ENCODE assay signal across 28 cellular contexts in the genomic region with DNA sequence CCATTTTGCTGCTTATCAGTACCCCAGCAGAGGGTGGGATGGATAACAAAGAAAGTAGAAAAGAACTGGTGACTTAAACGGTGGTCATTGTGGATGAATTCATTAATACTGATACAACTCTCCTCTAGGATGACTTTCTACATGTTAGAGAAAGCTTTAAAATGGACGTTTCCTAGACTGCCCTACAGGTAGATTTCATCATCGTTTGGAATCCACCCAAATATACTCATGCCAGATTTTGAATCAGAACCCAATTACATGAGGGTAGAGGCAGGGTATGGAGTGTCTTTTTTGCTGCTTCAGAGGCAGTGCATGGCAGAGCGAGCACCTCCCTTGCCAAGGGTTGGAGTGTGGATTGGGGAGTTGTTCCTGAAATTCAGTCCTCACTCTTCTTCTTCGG.
"Had no signal": no experiment of that assay in that cellular context is flagged by ENCODE, and none has a peak within 500 bp of the region (broad histone marks: within the 10 kb centered on the region; RNA-seq: fewer than 3 reads in every experiment).

No MANE protein-coding gene starts in this region.

- DNase-seq: activated CD4-positive, alpha-beta T cell treated with anti-CD3 and anti-CD28 coated beads, Interleukin-2, amount 10 ng/mL, durations not matched to agents 24 days and 14 days; activated CD4-positive, alpha-beta T cell treated with anti-CD3 and anti-CD28 coated beads, Interleukin-2, amount 50 U/mL, for 4 hours; activated CD8-positive, alpha-beta T cell treated with anti-CD3 and anti-CD28 coated beads for 36 hours; activated effector memory CD4-positive, alpha-beta T cell treated with anti-CD3 and anti-CD28 coated beads, Interleukin-2, amount 50 U/mL, for 16 hours; activated naive CD4-positive, alpha-beta T cell; activated naive CD8-positive, alpha-beta T cell treated with anti-CD3 and anti-CD28 coated beads, Interleukin-2, amount 10 ng/mL, durations not matched to agents 7 days and 5 days; activated T-cell treated with anti-CD3 and anti-CD28 coated beads, Interleukin-2, amount 50 U/mL, for 1 hour; activated T-cell treated with anti-CD3 and anti-CD28 coated beads, Interleukin-2, amount 50 U/mL, for 72 hours; amygdala; central memory CD4-positive, alpha-beta T cell; Kasumi-1; KG1; MM.1S; MV-4-11; NCI-H1092; NCI-H1436 treated with DMSO at 0.1 percent for 48 hours; NCI-H1694 treated with DMSO at 0.1 percent for 48 hours; NCI-H2029; NCI-H2171; NCI-H510A; NCI-H526; NCI-H748 treated with DMSO at 0.1 percent for 48 hours; NK-92 treated with Interleukin-12 subunit alpha and Interleukin-12 subunit beta, amount 100 ng/mL, for 24 hours; SHP77 treated with DMSO at 0.1 percent for 48 hours; SK-N-SH had no signal

- H3K4me3 ChIP-seq: ascending aorta, SJSA1 had no signal

- H3K27me3 ChIP-seq: ascending aorta, SJSA1 had no signal

- FAIRE-seq: TTC549 had no signal

- H3K9ac ChIP-seq: SK-N-SH had no signal

- H3K9me3 ChIP-seq: ascending aorta, SJSA1, SK-N-SH had no signal

- H3K27ac ChIP-seq: ascending aorta, SJSA1 had no signal

- H3K4me1 ChIP-seq: ascending aorta, SJSA1 had no signal

- H3K4me2 ChIP-seq: SK-N-SH had no signal

- H3K36me3 ChIP-seq: ascending aorta, SJSA1 had no signal
